ENCODE assay signal across 13 cellular contexts in the genomic region with DNA sequence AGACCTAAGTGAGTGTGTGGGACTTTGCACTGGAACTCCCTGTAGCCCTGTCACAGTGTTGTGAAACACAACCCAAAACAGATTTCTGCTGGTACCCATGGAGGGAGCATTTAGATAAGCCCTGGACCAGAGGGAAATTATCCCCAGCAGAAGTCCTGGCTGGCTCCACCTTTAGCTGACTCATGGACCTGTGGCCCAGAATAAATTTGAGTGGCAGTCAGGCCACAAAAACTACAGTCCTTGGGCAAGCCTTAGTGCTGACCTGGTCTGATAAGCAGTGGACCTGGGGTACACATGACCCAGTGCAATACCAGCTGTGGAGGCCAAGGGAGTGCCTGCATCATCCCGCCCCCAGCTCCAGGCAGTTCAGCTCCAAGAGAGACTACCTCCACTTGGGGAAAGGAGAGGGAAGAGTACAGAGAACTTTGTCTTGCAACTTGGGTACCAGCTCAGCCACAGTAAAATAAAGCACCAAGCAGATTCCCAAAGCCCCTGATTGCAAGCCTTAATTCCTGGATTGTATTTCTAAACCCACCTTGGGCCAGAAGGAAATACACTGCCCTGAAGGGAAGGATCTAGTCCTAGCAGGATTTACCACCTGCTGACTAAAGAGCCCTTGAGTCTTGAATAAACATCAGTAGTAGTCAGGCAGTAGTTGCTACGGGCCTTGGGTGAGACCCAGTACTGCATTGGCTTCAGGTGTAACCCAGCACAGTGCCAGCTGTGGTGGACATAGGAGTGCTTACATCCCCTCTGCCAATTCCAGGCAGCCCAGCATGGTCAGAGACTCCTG.
DNase-seq lines count a peak whose midpoint lies in the region; ATAC-seq and TF ChIP-seq lines count a peak whose summit lies in the region.
"Had no signal": no experiment of that assay in that cellular context is flagged by ENCODE, and none has a peak within 500 bp of the region (broad histone marks: within the 10 kb centered on the region; RNA-seq: fewer than 3 reads in every experiment).

No MANE protein-coding gene starts in this region.

- H3K27ac Mint-ChIP-seq in activated T-cell treated with anti-CD3 and anti-CD28 coated beads, Interleukin-2, amount 50 U/mL, for 24 hours: no peak overlapping the region
- H3K27ac Mint-ChIP-seq in neural progenitor cell: no peak overlapping the region
- H3K27ac Mint-ChIP-seq: CD8-positive, alpha-beta T cell; dendritic cell treated with granulocyte-macrophage colony-stimulating factor and Interleukin-4, amounts not matched to agents 40 ng/mL and 50 ng/mL, for 4 days had no signal

- BruUV-seq in PC-3 (replicated peaks; lab: Mats Ljungman, UMichigan): no TSS peak

- H3K4me2 ChIP-seq in PC-3 (ENCODE audit: low read length) (peak overlapping the region; percentile 63), neural progenitor cell (no peak overlapping the region)

- H2AFZ ChIP-seq in PC-3 (ENCODE audit: low read length) (no peak overlapping the region), neural progenitor cell (replicated peaks) (no peak overlapping the region)

- H3K4me1 ChIP-seq in right atrium auricular region (peaks cover 0 to 13% of the 10 kb centered on the region in 2 donors), PC-3 (ENCODE audit: insufficient read depth, low read length) (peaks cover 21% of the 10 kb centered on the region), right cardiac atrium (ENCODE audit: control insufficient read depth, insufficient read depth, low read length) (no peaks in the 10 kb centered on the region), upper lobe of right lung (peaks cover 8% of the 10 kb centered on the region), neural progenitor cell (no peaks in the 10 kb centered on the region)

- H3F3A ChIP-seq in PC-3 (ENCODE audit: low read length, unreplicated experiment) (no peaks in the 10 kb centered on the region), neural progenitor cell (ENCODE audit: low read depth) (no peaks in the 10 kb centered on the region)

- no peaks in the 10 kb centered on the region for H3K79me2 ChIP-seq in PC-3 (ENCODE audit: low read length)
- no peaks in the 10 kb centered on the region for H3K79me2 ChIP-seq in neural progenitor cell (ENCODE audit: low read depth)

- peaks cover 8% of the 10 kb centered on the region for H3K9me3 Mint-ChIP-seq in activated T-cell treated with anti-CD3 and anti-CD28 coated beads, Interleukin-2, amount 50 U/mL, for 24 hours
- H3K9me3 Mint-ChIP-seq in neural progenitor cell: peaks cover 2% of the 10 kb centered on the region
- H3K9me3 Mint-ChIP-seq: dendritic cell treated with granulocyte-macrophage colony-stimulating factor and Interleukin-4, amounts not matched to agents 40 ng/mL and 50 ng/mL, for 4 days had no signal

- H3K4me3 ChIP-seq in right atrium auricular region (no peak overlapping the region), PC-3 (ENCODE audit: low read length) (no peak overlapping the region), right cardiac atrium (ENCODE audit: low read length) (no peak overlapping the region), upper lobe of right lung (no peak overlapping the region), neural progenitor cell (no peak overlapping the region)

- H4K20me1 ChIP-seq in PC-3 (ENCODE audit: low read length) (no peaks in the 10 kb centered on the region), neural progenitor cell (ENCODE audit: low read depth) (no peaks in the 10 kb centered on the region)

- CTCF ChIA-PET in PC-3 (lab: Charles Lee): no interaction called here

- H3K9me3 ChIP-seq in right atrium auricular region: peaks cover 0 to 5% of the 10 kb centered on the region in 2 donors
- H3K9me3 ChIP-seq in PC-3 (ENCODE audit: low read length): no peaks in the 10 kb centered on the region
- H3K9me3 ChIP-seq in right cardiac atrium (ENCODE audit: control insufficient read depth, low read length): no peaks in the 10 kb centered on the region
- no peaks in the 10 kb centered on the region for H3K9me3 ChIP-seq in upper lobe of right lung
- H3K9me3 ChIP-seq in neural progenitor cell (ENCODE audit: low read depth): no peaks in the 10 kb centered on the region

- intact Hi-C loops in Right ventricle myocardium inferior (cut with DNase I): no loop called here
- intact Hi-C loops in PC-3 (cut with micrococcal nuclease): no loop called here
- intact Hi-C loops in right cardiac atrium (cut with DNase I): no loop called here
- intact Hi-C loops in upper lobe of right lung (cut with DNase I): no loop called here

- no peaks in the 10 kb centered on the region for H3K36me3 ChIP-seq in right atrium auricular region
- H3K36me3 ChIP-seq in PC-3 (ENCODE audit: low read depth, low read length): no peaks in the 10 kb centered on the region
- no peaks in the 10 kb centered on the region for H3K36me3 ChIP-seq in upper lobe of right lung
- H3K36me3 ChIP-seq in neural progenitor cell: no peaks in the 10 kb centered on the region

- H3K4me3 Mint-ChIP-seq in activated T-cell treated with anti-CD3 and anti-CD28 coated beads, Interleukin-2, amount 50 U/mL, for 24 hours: no peak overlapping the region
- no peak overlapping the region for H3K4me3 Mint-ChIP-seq in neural progenitor cell
- H3K4me3 Mint-ChIP-seq: CD8-positive, alpha-beta T cell; dendritic cell treated with granulocyte-macrophage colony-stimulating factor and Interleukin-4, amounts not matched to agents 40 ng/mL and 50 ng/mL, for 4 days had no signal

- no peak overlapping the region for H3K9ac ChIP-seq in PC-3 (ENCODE audit: low read length)
- no peak overlapping the region for H3K9ac ChIP-seq in neural progenitor cell

- no peak for TF ChIP-seq CTCF in right atrium auricular region (IDR thresholded peaks at IDR 0.05)
- no peak for TF ChIP-seq CTCF in PC-3 (conservative IDR thresholded peaks at IDR 0.05; ENCODE audit: low read depth, low read length)
- TF ChIP-seq CTCF in upper lobe of right lung (IDR thresholded peaks at IDR 0.05): no peak
- TF ChIP-seq CTCF in neural progenitor cell (IDR thresholded peaks at IDR 0.05): no peak

- H3K9me2 ChIP-seq in PC-3 (replicated peaks; ENCODE audit: low read length): no peaks in the 10 kb centered on the region

- POLR2A ChIA-PET in PC-3 (lab: Charles Lee; ENCODE audit: unreplicated experiment): no interaction called here

- no peaks in the 10 kb centered on the region for H3K4me1 Mint-ChIP-seq in activated T-cell treated with anti-CD3 and anti-CD28 coated beads, Interleukin-2, amount 50 U/mL, for 24 hours (ENCODE audit: low read depth)
- H3K4me1 Mint-ChIP-seq in neural progenitor cell: no peaks in the 10 kb centered on the region

- H3K27me3 ChIP-seq in right atrium auricular region (no peaks in the 10 kb centered on the region), PC-3 (ENCODE audit: low read length) (no peaks in the 10 kb centered on the region), right cardiac atrium (ENCODE audit: control insufficient read depth, insufficient read depth) (no peaks in the 10 kb centered on the region), upper lobe of right lung (no peaks in the 10 kb centered on the region), neural progenitor cell (no peaks in the 10 kb centered on the region)

- H3K27me3 Mint-ChIP-seq in activated T-cell treated with anti-CD3 and anti-CD28 coated beads, Interleukin-2, amount 50 U/mL, for 24 hours: peaks cover 2% of the 10 kb centered on the region
- H3K27me3 Mint-ChIP-seq in neural progenitor cell (ENCODE audit: insufficient read depth, low read depth): peaks cover 2% of the 10 kb centered on the region

- H3K27ac ChIP-seq in right atrium auricular region: no peak overlapping the region
- H3K27ac ChIP-seq in PC-3 (ENCODE audit: low read length): peak overlapping the region; percentile 44
- no peak overlapping the region for H3K27ac ChIP-seq in right cardiac atrium (ENCODE audit: low read length)
- H3K27ac ChIP-seq in upper lobe of right lung: no peak overlapping the region
- no peak overlapping the region for H3K27ac ChIP-seq in neural progenitor cell

- no peaks in the 10 kb centered on the region for H3K36me3 Mint-ChIP-seq in activated T-cell treated with anti-CD3 and anti-CD28 coated beads, Interleukin-2, amount 50 U/mL, for 24 hours (ENCODE audit: low read depth)
- H3K36me3 Mint-ChIP-seq in neural progenitor cell: no peaks in the 10 kb centered on the region
- H3K36me3 Mint-ChIP-seq: CD8-positive, alpha-beta T cell had no signal

- 95% methylated on average over 2 of the region's 2 CpGs for WGBS in right cardiac atrium

- DNase-seq in Right ventricle myocardium inferior (ENCODE audit: missing footprints) (no peak), right atrium auricular region (ENCODE audit: low spot score) (no peak), PC-3 (peak; percentile 55), right cardiac atrium (no peak), upper lobe of right lung (no peak), pons (ENCODE audit: low spot score) (no peak), neural progenitor cell (ENCODE audit: low spot score) (no peak)
- DNase-seq in activated T-cell treated with anti-CD3 and anti-CD28 coated beads, Interleukin-2, amount 50 U/mL, for 24 hours: no peak
- DNase-seq: CD8-positive, alpha-beta T cell; kidney; NCI-H82; stimulated activated CD4-positive, alpha-beta T cell treated with anti-CD3 and anti-CD28 coated beads, Interleukin-12 subunit alpha, Interleukin-12 subunit beta, amount 100 ng/mL, for 4 hours had no signal

- ATAC-seq in Right ventricle myocardium inferior: peak; percentile 73
- ATAC-seq in PC-3: peak; percentile 97
- peak; percentile 46 to 68 for ATAC-seq in right cardiac atrium
- ATAC-seq in upper lobe of right lung: peak; percentile 96
- ATAC-seq: CD8-positive, alpha-beta T cell had no signal
